27 cellular contexts compared by ENCODE assay signal in the genomic region with DNA sequence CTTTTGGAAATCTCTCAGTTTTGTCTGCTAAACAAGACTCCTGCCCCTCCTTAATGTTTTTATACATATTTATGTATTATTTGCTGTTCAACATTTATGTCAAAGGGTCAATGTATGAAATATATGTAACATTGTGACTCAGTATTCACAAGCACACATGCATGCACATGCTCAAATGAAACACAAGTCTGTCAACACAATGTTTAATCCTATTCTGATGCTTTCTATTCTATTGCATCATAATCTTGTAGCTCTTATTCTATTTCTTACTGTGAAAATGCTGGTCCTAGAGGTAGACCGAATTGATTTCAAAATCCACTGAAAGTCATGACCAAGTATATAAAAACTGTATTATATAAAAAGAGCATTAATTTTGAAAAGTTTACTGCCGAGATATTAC.
"Had no signal": no experiment of that assay in that cellular context is flagged by ENCODE, and none has a peak within 500 bp of the region (broad histone marks: within the 10 kb centered on the region; RNA-seq: fewer than 3 reads in every experiment).

No MANE protein-coding gene starts in this region.

- H3K27me3 ChIP-seq: hepatocyte, neural progenitor cell, neutrophil, right atrium auricular region, suprapubic skin, tibial artery, upper lobe of right lung, uterus had no signal

- H3K4me1 ChIP-seq: left ventricle myocardium inferior, parathyroid adenoma, psoas muscle, right atrium auricular region, suprapubic skin, upper lobe of right lung, uterus had no signal

- H3K4me3 ChIP-seq: hepatocyte, left ventricle myocardium inferior, lung, neural progenitor cell, psoas muscle, right atrium auricular region, skin epidermis, suprapubic skin, thoracic aorta, tibial artery, upper lobe of right lung, uterus had no signal

- DNase-seq: islet precursor cell; left ventricle myocardium inferior; mesendoderm; naive B cell; natural killer cell; nephron progenitor cell; occipital lobe; psoas muscle; stimulated activated CD4-positive, alpha-beta T cell treated with anti-CD3 and anti-CD28 coated beads, Interleukin-12 subunit alpha, Interleukin-12 subunit beta, amount 100 ng/mL, for 4 hours; stimulated activated CD4-positive, alpha-beta T cell treated with anti-CD3 and anti-CD28 coated beads, Interleukin-15, amount 100 ng/mL, for 24 hours; stimulated activated CD4-positive, alpha-beta T cell treated with anti-CD3 and anti-CD28 coated beads, Interleukin-2, amount 100 ng/mL, for 24 hours; stimulated activated CD4-positive, alpha-beta T cell treated with anti-CD3 and anti-CD28 coated beads, Interleukin-4, amount 100 ng/mL, for 1 hour; stimulated activated naive CD4-positive, alpha-beta T cell; tibial artery; trophoblast cell; upper lobe of right lung; uterus had no signal

- H3K9ac ChIP-seq: neural progenitor cell, parathyroid adenoma had no signal

- ATAC-seq: natural killer cell, psoas muscle, sciatic nerve, upper lobe of right lung had no signal

- H3K36me3 ChIP-seq: left ventricle myocardium inferior, neural progenitor cell, neutrophil, right atrium auricular region, suprapubic skin, thoracic aorta, tibial artery, upper lobe of right lung, uterus had no signal

- H3K9me3 ChIP-seq: neutrophil, psoas muscle, right atrium auricular region, suprapubic skin, thoracic aorta, tibial artery, upper lobe of right lung, uterus had no signal
